12 cellular contexts compared by ENCODE assay signal in the genomic region with DNA sequence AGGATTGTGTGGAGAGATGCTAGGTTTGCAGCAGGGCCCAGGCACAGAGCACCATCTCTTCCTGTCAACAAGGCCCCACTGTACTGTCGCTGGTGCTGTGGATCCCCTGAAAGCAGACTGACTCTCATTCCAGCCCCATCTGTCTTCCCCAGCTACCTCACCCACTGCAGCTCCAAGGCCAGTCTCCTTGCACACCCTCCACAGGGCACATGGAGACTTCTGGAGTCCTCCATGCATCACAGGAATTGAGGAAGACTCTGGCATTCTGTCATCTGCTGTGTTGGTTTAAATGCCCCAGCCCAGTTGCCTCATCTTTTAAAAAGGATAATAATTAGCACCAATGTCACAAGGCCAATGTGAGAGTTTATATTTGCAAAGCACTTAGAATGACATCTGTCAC.
DNase-seq lines count a peak whose midpoint lies in the region; ATAC-seq and TF ChIP-seq lines count a peak whose summit lies in the region.
"Had no signal": no experiment of that assay in that cellular context is flagged by ENCODE, and none has a peak within 500 bp of the region (broad histone marks: within the 10 kb centered on the region; RNA-seq: fewer than 3 reads in every experiment).

No MANE protein-coding gene starts in this region.

- H3K27me3 Mint-ChIP-seq in activated naive CD4-positive, alpha-beta T cell treated with anti-CD3 and anti-CD28 coated beads, Interleukin-2, amount 10 ng/mL, durations not matched to agents 7 days and 5 days: peaks cover 37% of the 10 kb centered on the region
- H3K27me3 Mint-ChIP-seq in CD14-positive monocyte (ENCODE audit: low read depth in 3 of 3): peaks cover 0 to 6% (median 3%) of the 10 kb centered on the region in 3 donors
- no peaks in the 10 kb centered on the region for H3K27me3 Mint-ChIP-seq in activated T-helper 1 cell treated with anti-CD3 and anti-CD28 coated beads, Interleukin-12 subunit alpha, Interleukin-12 subunit beta, Interleukin-2, Interleukin-4 antibody, amounts not matched to agents 30 ng/mL and 10 ng/mL and 1 ng/mL, durations not matched to agents 14 hours and 24 hours and 36 hours (ENCODE audit: insufficient read depth)

- intact Hi-C loops in CD14-positive monocyte (cut with micrococcal nuclease): no loop called here
- intact Hi-C loops in activated T-helper 1 cell treated with anti-CD3 and anti-CD28 coated beads, Interleukin-12 subunit alpha, Interleukin-12 subunit beta, Interleukin-2, Interleukin-4 antibody, amounts not matched to agents 30 ng/mL and 10 ng/mL and 1 ng/mL, durations not matched to agents 14 hours and 24 hours and 36 hours (cut with micrococcal nuclease): loop anchor here (2.0 to 10.0 kb wide), 3 partner anchors 25 to 939 kb away; no protein-coding TSS in a partner anchor

- CTCF ChIA-PET in activated naive CD4-positive, alpha-beta T cell treated with anti-CD3 and anti-CD28 coated beads, Interleukin-2, amount 10 ng/mL, durations not matched to agents 7 days and 5 days (lab: Charles Lee): interaction anchor here (1.1 to 2.1 kb wide), 5 partner anchors 10 to 506 kb away, joined by 3 to 9 read pairs (median 3); no protein-coding TSS in a partner anchor

- H3K36me3 Mint-ChIP-seq in activated naive CD4-positive, alpha-beta T cell treated with anti-CD3 and anti-CD28 coated beads, Interleukin-2, amount 10 ng/mL, durations not matched to agents 7 days and 5 days: peaks cover 37% of the 10 kb centered on the region
- peaks cover 34 to 63% of the 10 kb centered on the region in 2 donors for H3K36me3 Mint-ChIP-seq in activated naive CD4-positive, alpha-beta T cell treated with anti-CD3 and anti-CD28 coated beads, Interleukin-2, amount 50 U/mL, for 72 hours
- H3K36me3 Mint-ChIP-seq in CD14-positive monocyte: peaks cover 19 to 28% of the 10 kb centered on the region in 2 donors
- peaks cover 42% of the 10 kb centered on the region for H3K36me3 Mint-ChIP-seq in activated T-helper 1 cell treated with anti-CD3 and anti-CD28 coated beads, Interleukin-12 subunit alpha, Interleukin-12 subunit beta, Interleukin-2, Interleukin-4 antibody, amounts not matched to agents 30 ng/mL and 10 ng/mL and 1 ng/mL, durations not matched to agents 14 hours and 24 hours and 36 hours (ENCODE audit: low read depth)

- no peak overlapping the region for H3K4me3 Mint-ChIP-seq in activated naive CD4-positive, alpha-beta T cell treated with anti-CD3 and anti-CD28 coated beads, Interleukin-2, amount 10 ng/mL, durations not matched to agents 7 days and 5 days
- no peak overlapping the region for H3K4me3 Mint-ChIP-seq in CD14-positive monocyte
- H3K4me3 Mint-ChIP-seq in activated T-helper 1 cell treated with anti-CD3 and anti-CD28 coated beads, Interleukin-12 subunit alpha, Interleukin-12 subunit beta, Interleukin-2, Interleukin-4 antibody, amounts not matched to agents 30 ng/mL and 10 ng/mL and 1 ng/mL, durations not matched to agents 14 hours and 24 hours and 36 hours: no peak overlapping the region

- no peak for DNase-seq in activated naive CD4-positive, alpha-beta T cell treated with anti-CD3 and anti-CD28 coated beads, Interleukin-2, amount 10 ng/mL, durations not matched to agents 7 days and 5 days
- DNase-seq in activated naive CD4-positive, alpha-beta T cell treated with anti-CD3 and anti-CD28 coated beads, Interleukin-2, amount 50 U/mL, for 72 hours (ENCODE audit: low spot score in 2 of 2): no peak
- DNase-seq in CD14-positive monocyte (ENCODE audit: low spot score) (no peak), NCI-H2171 (lab: John Stamatoyannopoulos, UW) (peak; percentile 55), NCI-H82 treated with DMSO at 0.1 percent for 48 hours (lab: John Stamatoyannopoulos, UW; ENCODE audit: unreplicated experiment) (no peak), NCI-H774 (lab: John Stamatoyannopoulos, UW) (no peak)
- no peak for DNase-seq in activated T-helper 1 cell treated with anti-CD3 and anti-CD28 coated beads, Interleukin-12 subunit alpha, Interleukin-12 subunit beta, Interleukin-2, Interleukin-4 antibody, amounts not matched to agents 30 ng/mL and 10 ng/mL and 1 ng/mL, durations not matched to agents 14 hours and 24 hours and 36 hours (ENCODE audit: low spot score)
- DNase-seq: CD4-positive, CD25-positive, alpha-beta regulatory T cell; DMS53; GF-D8 had no signal

- peaks cover 38% of the 10 kb centered on the region for H3K9me3 Mint-ChIP-seq in activated naive CD4-positive, alpha-beta T cell treated with anti-CD3 and anti-CD28 coated beads, Interleukin-2, amount 10 ng/mL, durations not matched to agents 7 days and 5 days
- peaks cover 13 to 26% of the 10 kb centered on the region in 2 donors for H3K9me3 Mint-ChIP-seq in activated naive CD4-positive, alpha-beta T cell treated with anti-CD3 and anti-CD28 coated beads, Interleukin-2, amount 50 U/mL, for 72 hours
- H3K9me3 Mint-ChIP-seq in CD14-positive monocyte: peaks cover 7 to 19% (median 13%) of the 10 kb centered on the region in 7 donors
- H3K9me3 Mint-ChIP-seq in activated T-helper 1 cell treated with anti-CD3 and anti-CD28 coated beads, Interleukin-12 subunit alpha, Interleukin-12 subunit beta, Interleukin-2, Interleukin-4 antibody, amounts not matched to agents 30 ng/mL and 10 ng/mL and 1 ng/mL, durations not matched to agents 14 hours and 24 hours and 36 hours: peaks cover 62% of the 10 kb centered on the region

- peaks cover 91% of the 10 kb centered on the region for H3K4me1 Mint-ChIP-seq in activated naive CD4-positive, alpha-beta T cell treated with anti-CD3 and anti-CD28 coated beads, Interleukin-2, amount 10 ng/mL, durations not matched to agents 7 days and 5 days
- peaks cover 66% of the 10 kb centered on the region for H3K4me1 Mint-ChIP-seq in CD14-positive monocyte
- H3K4me1 Mint-ChIP-seq in activated T-helper 1 cell treated with anti-CD3 and anti-CD28 coated beads, Interleukin-12 subunit alpha, Interleukin-12 subunit beta, Interleukin-2, Interleukin-4 antibody, amounts not matched to agents 30 ng/mL and 10 ng/mL and 1 ng/mL, durations not matched to agents 14 hours and 24 hours and 36 hours (ENCODE audit: low read depth): peaks cover 72% of the 10 kb centered on the region

- no peak for ATAC-seq in activated naive CD4-positive, alpha-beta T cell treated with anti-CD3 and anti-CD28 coated beads, Interleukin-2, amount 50 U/mL, for 72 hours
- no peak for ATAC-seq in HG02870 (IDR thresholded peaks at IDR 0.05; ENCODE audit: unreplicated experiment)
- ATAC-seq: A549 had no signal

- TF ChIP-seq CTCF in CD14-positive monocyte (IDR thresholded peaks at IDR 0.05): no peak

- H3K27ac Mint-ChIP-seq in activated naive CD4-positive, alpha-beta T cell treated with anti-CD3 and anti-CD28 coated beads, Interleukin-2, amount 10 ng/mL, durations not matched to agents 7 days and 5 days: peak overlapping the region; percentile 21
- peak overlapping the region in 1 of 2 donors; percentile 51 for H3K27ac Mint-ChIP-seq in activated naive CD4-positive, alpha-beta T cell treated with anti-CD3 and anti-CD28 coated beads, Interleukin-2, amount 50 U/mL, for 72 hours
- H3K27ac Mint-ChIP-seq in CD14-positive monocyte: peak overlapping the region in 5 of 7 donors; percentile 20 to 88 (median 82)
- H3K27ac Mint-ChIP-seq in activated T-helper 1 cell treated with anti-CD3 and anti-CD28 coated beads, Interleukin-12 subunit alpha, Interleukin-12 subunit beta, Interleukin-2, Interleukin-4 antibody, amounts not matched to agents 30 ng/mL and 10 ng/mL and 1 ng/mL, durations not matched to agents 14 hours and 24 hours and 36 hours: peak overlapping the region; percentile 22
- H3K27ac Mint-ChIP-seq: CD4-positive, CD25-positive, alpha-beta regulatory T cell had no signal
